In genomic region chr15:73927003-73927475, GRCh38 we compare ENCODE assay signal across 8 cellular contexts. TPM values are rescaled to one million over a fixed set of nuclear protein-coding genes. Genes with fewer than 3 reads are reported as not detected.
A peak's percentile ranks its signal among the peaks of the same experiment; 100 is the strongest.
DNase-seq lines count a peak whose midpoint lies in the region; ATAC-seq, FAIRE-seq and TF ChIP-seq lines count a peak whose summit lies in the region.

No MANE protein-coding gene starts in this region.

- H3K36me3 Mint-ChIP-seq in WTC11, result no peaks in the 10 kb centered on the region
- H3K36me3 Mint-ChIP-seq in mesothelial cell of epicardium, result no peaks in the 10 kb centered on the region

- H3K27ac ChIP-seq in stomach smooth muscle (ENCODE audit: low read length), result peak overlapping the region; percentile 92

- H3K27me3 Mint-ChIP-seq in WTC11 (ENCODE audit: low read depth) (peaks cover 11% of the 10 kb centered on the region), mesothelial cell of epicardium (ENCODE audit: low read depth) (no peaks in the 10 kb centered on the region)

- no peak overlapping the region for H3K27ac Mint-ChIP-seq in WTC11
- H3K27ac Mint-ChIP-seq in mesothelial cell of epicardium, result no peak overlapping the region

- peak overlapping the region; percentile 74 to 76 for H3K9ac ChIP-seq in stomach smooth muscle (ENCODE audit: low read length in 2 of 2)

- CTCF ChIA-PET in AG04449 (lab: Yijun Ruan, JAX), result interaction anchor here (0.8 to 27.3 kb wide), 10 partner anchors 10 to 54 kb away, joined by 3 to 533 read pairs (median 6); partner anchors contain the start of gene TBC1D21
- CTCF ChIA-PET in WTC11 (lab: Charles Lee), result interaction anchor here (0.7 to 5.2 kb wide), 40 partner anchors 8 to 296 kb away, joined by 3 to 61 read pairs (median 5); partner anchors contain the start of genes INSYN1, PML, STOML1 and TBC1D21

- no peaks in the 10 kb centered on the region for H3K27me3 ChIP-seq in stomach smooth muscle (ENCODE audit: control insufficient read depth in 1 of 2, insufficient read depth in 2 of 2, low read length in 2 of 2)

- FAIRE-seq in HTR-8/SVneo (lab: Jason Lieb, UNC), result peak; percentile 67

- H3K4me3 Mint-ChIP-seq in WTC11 (peak overlapping the region; percentile 49), mesothelial cell of epicardium (peak overlapping the region; percentile 63)

- TF ChIP-seq CTCF in AG04449 (IDR thresholded peaks at IDR 0.05; ENCODE audit: insufficient read depth, low read length, missing control alignments) (no peak), WTC11 (IDR thresholded peaks at IDR 0.05) (no peak), mesothelial cell of epicardium (IDR thresholded peaks at IDR 0.05; ENCODE audit: unreplicated experiment) (no peak)

- H3K4me1 ChIP-seq in stomach smooth muscle (ENCODE audit: control insufficient read depth, insufficient read depth, low read length), result peaks cover 89% of the 10 kb centered on the region

- no peaks in the 10 kb centered on the region for H3K9me3 ChIP-seq in stomach smooth muscle (ENCODE audit: control insufficient read depth in 2 of 2, low read length in 2 of 2)

- H3K4me3 ChIP-seq in AG04449 (ENCODE audit: low read depth, low read length) (peak overlapping the region; percentile 80), stomach smooth muscle (ENCODE audit: low read length in 2 of 2) (peak overlapping the region; percentile 62 to 83)

- H3K9me3 Mint-ChIP-seq in WTC11 (no peaks in the 10 kb centered on the region), mesothelial cell of epicardium (no peaks in the 10 kb centered on the region)

- peak; percentile 15 for ATAC-seq in WTC11
- ATAC-seq in HG03175 (IDR thresholded peaks at IDR 0.05; ENCODE audit: unreplicated experiment), result no peak
- ATAC-seq in HG02884 (IDR thresholded peaks at IDR 0.05; ENCODE audit: unreplicated experiment), result no peak

- DNase-seq in AG04449 (ENCODE audit: low read depth, low spot score) (no peak), HTR-8/SVneo (ENCODE audit: insufficient read length, low spot score) (no peak), WTC11 (ENCODE audit: low spot score) (peak; percentile 65), mesothelial cell of epicardium (ENCODE audit: low spot score in 2 of 2, unreplicated experiment in 2 of 2) (peak; percentile 39 to 62)
- DNase-seq in effector CD8-positive, alpha-beta T cell (lab: John Stamatoyannopoulos, UW), result peak; percentile 14

- POLR2A ChIA-PET in AG04449 (lab: Yijun Ruan, JAX), result interaction anchor here (0.6 to 5.0 kb wide), 5 partner anchors 9 to 113 kb away, joined by 3 to 39 read pairs (median 5); no protein-coding TSS in a partner anchor
- POLR2A ChIA-PET in WTC11 (lab: Charles Lee), result interaction anchor here (1.0 kb wide), 1 partner anchor 59 kb away, joined by 3 read pairs; no protein-coding TSS in a partner anchor

- peaks cover 47% of the 10 kb centered on the region for H3K4me1 Mint-ChIP-seq in WTC11
- peaks cover 56% of the 10 kb centered on the region for H3K4me1 Mint-ChIP-seq in mesothelial cell of epicardium

- H3K36me3 ChIP-seq in stomach smooth muscle (ENCODE audit: control insufficient read depth in 2 of 2, insufficient read depth in 2 of 2, low read length in 2 of 2), result peaks cover 0 to 5% of the 10 kb centered on the region in 2 donors

TF ChIP-seq in WTC11, 78 proteins besides CTCF, POLR2A, EP300 and RAD21 (continues in another document):
- TF ChIP-seq ESRRA (CRISPR knock-in tag; IDR thresholded peaks at IDR 0.05; ENCODE audit: borderline replicate concordance), result no peak
- no peak for TF ChIP-seq PRRX2 (CRISPR knock-in tag; IDR thresholded peaks at IDR 0.05)
- TF ChIP-seq ELF4 (CRISPR knock-in tag; IDR thresholded peaks at IDR 0.05; ENCODE audit: low read depth), result no peak
- TF ChIP-seq ARID4B (CRISPR knock-in tag; IDR thresholded peaks at IDR 0.05; ENCODE audit: borderline replicate concordance), result no peak
- TF ChIP-seq TCF7 (CRISPR knock-in tag; IDR thresholded peaks at IDR 0.05; ENCODE audit: low read depth), result 0 out of 2 replicates have a peak, but pooled peaks have one; percentile 70
- TF ChIP-seq USF2 (CRISPR knock-in tag; IDR thresholded peaks at IDR 0.05), result no peak
- no peak for TF ChIP-seq ZNF396 (CRISPR knock-in tag; IDR thresholded peaks at IDR 0.05; ENCODE audit: borderline replicate concordance)
- no peak for TF ChIP-seq PREB (CRISPR knock-in tag; IDR thresholded peaks at IDR 0.05; ENCODE audit: borderline replicate concordance)
- no peak for TF ChIP-seq NFE2L1 (CRISPR knock-in tag; IDR thresholded peaks at IDR 0.05)
- no peak for TF ChIP-seq CREM (CRISPR knock-in tag; IDR thresholded peaks at IDR 0.05)
- TF ChIP-seq E2F5 (CRISPR knock-in tag; IDR thresholded peaks at IDR 0.05), result no peak
- TF ChIP-seq, protein P1, sequence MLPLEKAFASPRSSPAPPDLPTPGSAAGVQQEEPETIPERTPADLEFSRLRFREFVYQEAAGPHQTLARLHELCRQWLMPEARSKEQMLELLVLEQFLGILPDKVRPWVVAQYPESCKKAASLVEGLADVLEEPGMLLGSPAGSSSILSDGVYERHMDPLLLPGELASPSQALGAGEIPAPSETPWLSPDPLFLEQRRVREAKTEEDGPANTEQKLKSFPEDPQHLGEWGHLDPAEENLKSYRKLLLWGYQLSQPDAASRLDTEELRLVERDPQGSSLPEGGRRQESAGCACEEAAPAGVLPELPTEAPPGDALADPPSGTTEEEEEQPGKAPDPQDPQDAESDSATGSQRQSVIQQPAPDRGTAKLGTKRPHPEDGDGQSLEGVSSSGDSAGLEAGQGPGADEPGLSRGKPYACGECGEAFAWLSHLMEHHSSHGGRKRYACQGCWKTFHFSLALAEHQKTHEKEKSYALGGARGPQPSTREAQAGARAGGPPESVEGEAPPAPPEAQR (CRISPR knock-in tag; IDR thresholded peaks at IDR 0.05), result no peak
- TF ChIP-seq CBFB (CRISPR knock-in tag; IDR thresholded peaks at IDR 0.05; ENCODE audit: low read depth), result 0 out of 2 replicates have a peak, but pooled peaks have one; percentile 3
- TF ChIP-seq SP1 (CRISPR knock-in tag; conservative IDR thresholded peaks at IDR 0.05), result no peak

RNA-seq across cellular contexts. Expression of gene LOXL1, which starts 0.8 kb away (rescaled TPM):
- total RNA-seq in WTC11 (2021) (10.6 to 14.4 TPM (median 12.3 TPM) in 3 replicates), mesothelial cell of epicardium (62.9 to 69.0 TPM (median 68.6 TPM) in 3 replicates)

RNA-seq across cellular contexts. Expression of gene TBC1D21, which starts 53.7 kb away (rescaled TPM):
- total RNA-seq in WTC11 (2021), result not detected in 3 replicates
- total RNA-seq in mesothelial cell of epicardium, result not detected in 3 replicates

Comparison
In these comparisons a context has a peak if more than half of its experiments do, and no peak if none do; other contexts are left out.
1. DNase-seq: peak in WTC11 (single experiment), effector CD8-positive, alpha-beta T cell (single experiment) and mesothelial cell of epicardium (2 of 2); none in AG04449 (single experiment) and HTR-8/SVneo (single experiment).